In the genomic region with DNA sequence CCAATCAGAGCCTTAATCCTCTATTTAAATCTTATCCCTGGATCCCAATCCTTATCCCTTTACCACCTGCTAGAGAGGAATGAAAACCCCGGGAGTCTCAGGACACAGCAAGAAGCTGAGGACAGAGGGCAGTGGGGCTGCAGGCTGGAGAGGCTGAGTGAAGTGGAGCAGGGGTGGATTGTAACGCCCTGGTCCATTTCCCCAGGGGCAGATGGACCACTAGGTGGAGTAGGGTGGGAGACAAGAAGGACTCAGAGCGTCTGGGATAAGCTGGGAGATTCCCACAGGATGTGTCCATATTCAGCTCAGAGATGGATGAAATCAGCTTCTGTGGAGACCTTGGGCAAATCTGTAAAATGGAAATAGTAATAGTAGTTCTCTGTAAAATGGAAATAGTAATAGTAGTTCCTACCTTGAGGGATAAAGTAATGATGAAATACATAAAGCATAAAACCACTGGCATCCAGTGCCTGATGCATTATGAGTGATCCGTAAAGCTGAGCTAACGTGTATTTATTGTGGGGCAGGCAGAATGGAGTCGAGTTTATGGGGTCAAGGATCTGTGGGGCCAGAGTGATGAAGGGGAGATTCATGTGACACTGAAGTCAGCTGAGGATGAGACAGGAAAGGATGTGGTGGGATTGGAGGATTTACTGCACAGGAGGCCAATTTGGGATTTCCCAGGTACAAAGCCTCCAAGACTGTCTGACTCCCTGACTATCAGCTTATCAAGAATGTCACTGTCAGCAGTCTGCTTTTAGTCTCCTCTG, we compare ENCODE assay signal across 1 cellular context.
TF ChIP-seq lines count a peak whose summit lies in the region.

No MANE protein-coding gene starts in this region.

TF ChIP-seq in SK-N-SH, 30 proteins besides CTCF, POLR2A, EP300 and RAD21:
- TF ChIP-seq NFIC (IDR thresholded peaks at IDR 0.05; ENCODE audit: borderline replicate concordance) (no peak), POLR2AphosphoS5 (IDR thresholded peaks at IDR 0.05; ENCODE audit: low read depth, low read length) (no peak), FOXM1 (IDR thresholded peaks at IDR 0.05; ENCODE audit: low read depth) (no peak), JUND (IDR thresholded peaks at IDR 0.05) (no peak), FOSL2 (IDR thresholded peaks at IDR 0.05; ENCODE audit: borderline replicate concordance, low read depth) (no peak), RFX5 (IDR thresholded peaks at IDR 0.05; ENCODE audit: low read length) (no peak), TCF12 (IDR thresholded peaks at IDR 0.05) (no peak)
- TF ChIP-seq, protein P1, sequence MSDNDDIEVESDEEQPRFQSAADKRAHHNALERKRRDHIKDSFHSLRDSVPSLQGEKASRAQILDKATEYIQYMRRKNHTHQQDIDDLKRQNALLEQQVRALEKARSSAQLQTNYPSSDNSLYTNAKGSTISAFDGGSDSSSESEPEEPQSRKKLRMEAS (IDR thresholded peaks at IDR 0.05; ENCODE audit: low read depth): no peak
- TF ChIP-seq, protein P2, sequence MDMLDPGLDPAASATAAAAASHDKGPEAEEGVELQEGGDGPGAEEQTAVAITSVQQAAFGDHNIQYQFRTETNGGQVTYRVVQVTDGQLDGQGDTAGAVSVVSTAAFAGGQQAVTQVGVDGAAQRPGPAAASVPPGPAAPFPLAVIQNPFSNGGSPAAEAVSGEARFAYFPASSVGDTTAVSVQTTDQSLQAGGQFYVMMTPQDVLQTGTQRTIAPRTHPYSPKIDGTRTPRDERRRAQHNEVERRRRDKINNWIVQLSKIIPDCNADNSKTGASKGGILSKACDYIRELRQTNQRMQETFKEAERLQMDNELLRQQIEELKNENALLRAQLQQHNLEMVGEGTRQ (IDR thresholded peaks at IDR 0.05; ENCODE audit: borderline replicate concordance, low read depth, low read length): no peak
